Comparison of ENCODE assay signal across 2 cellular contexts in the genomic region with DNA sequence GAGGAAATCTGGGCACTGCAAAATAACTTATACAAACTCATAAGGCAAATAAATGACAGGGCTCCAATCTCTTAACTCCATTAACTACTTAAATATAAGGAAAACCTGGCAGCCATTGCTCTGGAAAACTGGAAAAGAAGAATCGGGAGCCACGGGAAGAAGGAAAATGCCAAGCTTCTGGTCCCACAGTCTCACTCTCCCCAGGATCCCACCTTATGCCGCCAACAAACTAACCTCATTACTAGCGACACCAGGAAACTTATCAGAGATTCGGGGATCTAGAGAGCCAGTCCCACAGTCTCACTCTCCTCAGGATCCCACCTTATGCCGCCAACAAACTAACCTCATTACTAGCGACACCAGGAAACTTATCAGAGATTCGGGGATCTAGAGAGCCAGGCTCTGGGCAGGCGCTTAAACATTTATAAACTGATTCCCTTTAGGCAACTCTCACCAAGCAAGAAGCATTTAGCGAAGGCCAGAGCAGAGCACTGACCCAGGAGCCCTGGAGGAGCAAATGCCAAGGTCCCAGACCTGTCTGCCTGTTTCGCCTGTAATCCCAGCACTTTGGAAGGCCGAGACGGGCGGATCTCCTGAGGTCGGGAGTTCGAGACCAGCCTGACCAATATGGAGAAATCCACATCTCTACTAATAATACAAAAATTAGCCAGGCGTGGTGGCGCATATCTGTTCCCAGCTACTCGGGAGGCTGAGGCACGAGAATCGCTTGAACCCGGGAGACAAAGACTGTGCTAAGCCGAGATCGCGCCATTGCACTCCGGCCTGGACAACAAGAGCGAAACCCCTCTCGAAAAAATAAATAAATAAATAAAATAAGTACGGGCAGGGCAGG.
TF ChIP-seq lines count a peak whose summit lies in the region.

No MANE protein-coding gene starts in this region.

TF ChIP-seq in HEK293, 187 proteins besides CTCF, POLR2A, EP300 and RAD21:
- TF ChIP-seq, protein P1, sequence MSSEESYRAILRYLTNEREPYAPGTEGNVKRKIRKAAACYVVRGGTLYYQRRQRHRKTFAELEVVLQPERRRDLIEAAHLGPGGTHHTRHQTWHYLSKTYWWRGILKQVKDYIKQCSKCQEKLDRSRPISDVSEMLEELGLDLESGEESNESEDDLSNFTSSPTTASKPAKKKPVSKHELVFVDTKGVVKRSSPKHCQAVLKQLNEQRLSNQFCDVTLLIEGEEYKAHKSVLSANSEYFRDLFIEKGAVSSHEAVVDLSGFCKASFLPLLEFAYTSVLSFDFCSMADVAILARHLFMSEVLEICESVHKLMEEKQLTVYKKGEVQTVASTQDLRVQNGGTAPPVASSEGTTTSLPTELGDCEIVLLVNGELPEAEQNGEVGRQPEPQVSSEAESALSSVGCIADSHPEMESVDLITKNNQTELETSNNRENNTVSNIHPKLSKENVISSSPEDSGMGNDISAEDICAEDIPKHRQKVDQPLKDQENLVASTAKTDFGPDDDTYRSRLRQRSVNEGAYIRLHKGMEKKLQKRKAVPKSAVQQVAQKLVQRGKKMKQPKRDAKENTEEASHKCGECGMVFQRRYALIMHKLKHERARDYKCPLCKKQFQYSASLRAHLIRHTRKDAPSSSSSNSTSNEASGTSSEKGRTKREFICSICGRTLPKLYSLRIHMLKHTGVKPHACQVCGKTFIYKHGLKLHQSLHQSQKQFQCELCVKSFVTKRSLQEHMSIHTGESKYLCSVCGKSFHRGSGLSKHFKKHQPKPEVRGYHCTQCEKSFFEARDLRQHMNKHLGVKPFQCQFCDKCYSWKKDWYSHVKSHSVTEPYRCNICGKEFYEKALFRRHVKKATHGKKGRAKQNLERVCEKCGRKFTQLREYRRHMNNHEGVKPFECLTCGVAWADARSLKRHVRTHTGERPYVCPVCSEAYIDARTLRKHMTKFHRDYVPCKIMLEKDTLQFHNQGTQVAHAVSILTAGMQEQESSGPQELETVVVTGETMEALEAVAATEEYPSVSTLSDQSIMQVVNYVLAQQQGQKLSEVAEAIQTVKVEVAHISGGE (tag by site-specific recombination; conservative IDR thresholded peaks at IDR 0.05; ENCODE audit: low read depth): peak; percentile 45; the same call in 1 of the 2 replicates
- TF ChIP-seq FEZF1 (tag by site-specific recombination; IDR thresholded peaks at IDR 0.05) (no peak), IKZF3 (tag by site-specific recombination; IDR thresholded peaks at IDR 0.05) (0 out of 2 replicates have a peak, but pooled peaks have one; percentile 24), ZNF335 (tag by site-specific recombination; conservative IDR thresholded peaks at IDR 0.05) (peak; percentile 74)

TF ChIP-seq in HepG2, 621 proteins besides CTCF, POLR2A, EP300 and RAD21 (continues in another document):
- TF ChIP-seq, protein P2, sequence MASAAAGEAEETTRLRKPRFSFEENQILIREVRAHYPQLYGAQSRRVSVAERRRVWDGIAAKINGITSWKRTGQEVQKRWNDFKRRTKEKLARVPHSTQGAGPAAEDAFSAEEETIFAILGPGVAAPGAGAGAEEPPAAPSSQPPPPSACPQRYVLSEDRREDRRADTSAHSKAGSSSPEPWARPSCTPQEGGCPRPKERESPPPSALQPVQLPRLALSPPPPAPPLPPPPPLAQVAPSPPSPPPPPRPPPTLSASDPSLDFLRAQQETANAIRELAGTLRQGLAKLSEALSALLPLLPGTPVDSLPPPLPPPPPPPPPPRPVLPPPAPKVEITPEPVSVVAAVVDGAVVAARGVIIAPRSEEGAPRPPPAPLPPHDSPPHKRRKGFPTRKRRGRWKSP (CRISPR knock-in tag; IDR thresholded peaks at IDR 0.05): no peak
- TF ChIP-seq CAMTA2 (CRISPR knock-in tag; IDR thresholded peaks at IDR 0.05; ENCODE audit: borderline replicate concordance) (0 out of 2 replicates have a peak, but pooled peaks have one; percentile 9), TCF12 (IDR thresholded peaks at IDR 0.05) (no peak), TCF12 (CRISPR knock-in tag; IDR thresholded peaks at IDR 0.05) (no peak), DNMT3B (CRISPR knock-in tag; conservative IDR thresholded peaks at IDR 0.05) (no peak), SMAD1 (CRISPR knock-in tag; IDR thresholded peaks at IDR 0.05; ENCODE audit: borderline replicate concordance, low read depth) (no peak), EEA1 (CRISPR knock-in tag; IDR thresholded peaks at IDR 0.05; ENCODE audit: borderline replicate concordance) (no peak), MAZ (IDR thresholded peaks at IDR 0.05; ENCODE audit: borderline replicate concordance, low read depth, low read length) (no peak), MAZ (CRISPR knock-in tag; IDR thresholded peaks at IDR 0.05; ENCODE audit: low read depth) (no peak), ZZZ3 (CRISPR knock-in tag; IDR thresholded peaks at IDR 0.05; ENCODE audit: borderline replicate concordance) (no peak), HNF4G (IDR thresholded peaks at IDR 0.05; ENCODE audit: borderline replicate concordance, low read depth, low read length) (no peak), HNF4G (CRISPR knock-in tag; IDR thresholded peaks at IDR 0.05; ENCODE audit: borderline replicate concordance, low read depth) (no peak), ZFP41 (CRISPR knock-in tag; IDR thresholded peaks at IDR 0.05; ENCODE audit: borderline replicate concordance) (no peak), IRX3 (CRISPR knock-in tag; IDR thresholded peaks at IDR 0.05; ENCODE audit: borderline replicate concordance, low read depth) (no peak), ZNF777 (CRISPR knock-in tag; IDR thresholded peaks at IDR 0.05) (no peak), KLF12 (CRISPR knock-in tag; IDR thresholded peaks at IDR 0.05; ENCODE audit: borderline replicate concordance) (no peak), RAD51 (IDR thresholded peaks at IDR 0.05; ENCODE audit: borderline replicate concordance) (no peak), DNMT1 (CRISPR knock-in tag; IDR thresholded peaks at IDR 0.05) (no peak), PRPF4 (IDR thresholded peaks at IDR 0.05; ENCODE audit: low read depth, low read length, poor library complexity, severe bottlenecking) (no peak), ZNF652 (CRISPR knock-in tag; IDR thresholded peaks at IDR 0.05; ENCODE audit: borderline replicate concordance, low read depth) (no peak), ZNF879 (CRISPR knock-in tag; IDR thresholded peaks at IDR 0.05) (peak; percentile 19; the same call in 1 of the 2 replicates), MLLT10 (CRISPR knock-in tag; IDR thresholded peaks at IDR 0.05) (no peak)
- TF ChIP-seq, protein P3, sequence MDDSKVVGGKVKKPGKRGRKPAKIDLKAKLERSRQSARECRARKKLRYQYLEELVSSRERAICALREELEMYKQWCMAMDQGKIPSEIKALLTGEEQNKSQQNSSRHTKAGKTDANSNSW (CRISPR knock-in tag; IDR thresholded peaks at IDR 0.05; ENCODE audit: borderline replicate concordance): no peak
- TF ChIP-seq, protein P4, sequence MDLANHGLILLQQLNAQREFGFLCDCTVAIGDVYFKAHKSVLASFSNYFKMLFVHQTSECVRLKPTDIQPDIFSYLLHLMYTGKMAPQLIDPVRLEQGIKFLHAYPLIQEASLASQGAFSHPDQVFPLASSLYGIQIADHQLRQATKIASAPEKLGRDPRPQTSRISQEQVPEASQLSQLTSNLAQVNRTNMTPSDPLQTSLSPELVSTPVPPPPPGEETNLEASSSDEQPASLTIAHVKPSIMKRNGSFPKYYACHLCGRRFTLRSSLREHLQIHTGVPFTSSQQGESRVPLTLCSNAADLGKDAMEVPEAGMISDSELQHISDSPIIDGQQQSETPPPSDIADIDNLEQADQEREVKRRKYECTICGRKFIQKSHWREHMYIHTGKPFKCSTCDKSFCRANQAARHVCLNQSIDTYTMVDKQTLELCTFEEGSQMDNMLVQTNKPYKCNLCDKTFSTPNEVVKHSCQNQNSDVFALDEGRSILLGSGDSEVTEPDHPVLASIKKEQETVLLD (CRISPR knock-in tag; IDR thresholded peaks at IDR 0.05; ENCODE audit: low read depth): no peak
- TF ChIP-seq, protein P5, sequence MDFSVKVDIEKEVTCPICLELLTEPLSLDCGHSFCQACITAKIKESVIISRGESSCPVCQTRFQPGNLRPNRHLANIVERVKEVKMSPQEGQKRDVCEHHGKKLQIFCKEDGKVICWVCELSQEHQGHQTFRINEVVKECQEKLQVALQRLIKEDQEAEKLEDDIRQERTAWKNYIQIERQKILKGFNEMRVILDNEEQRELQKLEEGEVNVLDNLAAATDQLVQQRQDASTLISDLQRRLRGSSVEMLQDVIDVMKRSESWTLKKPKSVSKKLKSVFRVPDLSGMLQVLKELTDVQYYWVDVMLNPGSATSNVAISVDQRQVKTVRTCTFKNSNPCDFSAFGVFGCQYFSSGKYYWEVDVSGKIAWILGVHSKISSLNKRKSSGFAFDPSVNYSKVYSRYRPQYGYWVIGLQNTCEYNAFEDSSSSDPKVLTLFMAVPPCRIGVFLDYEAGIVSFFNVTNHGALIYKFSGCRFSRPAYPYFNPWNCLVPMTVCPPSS (IDR thresholded peaks at IDR 0.05): no peak
- TF ChIP-seq, protein P6, sequence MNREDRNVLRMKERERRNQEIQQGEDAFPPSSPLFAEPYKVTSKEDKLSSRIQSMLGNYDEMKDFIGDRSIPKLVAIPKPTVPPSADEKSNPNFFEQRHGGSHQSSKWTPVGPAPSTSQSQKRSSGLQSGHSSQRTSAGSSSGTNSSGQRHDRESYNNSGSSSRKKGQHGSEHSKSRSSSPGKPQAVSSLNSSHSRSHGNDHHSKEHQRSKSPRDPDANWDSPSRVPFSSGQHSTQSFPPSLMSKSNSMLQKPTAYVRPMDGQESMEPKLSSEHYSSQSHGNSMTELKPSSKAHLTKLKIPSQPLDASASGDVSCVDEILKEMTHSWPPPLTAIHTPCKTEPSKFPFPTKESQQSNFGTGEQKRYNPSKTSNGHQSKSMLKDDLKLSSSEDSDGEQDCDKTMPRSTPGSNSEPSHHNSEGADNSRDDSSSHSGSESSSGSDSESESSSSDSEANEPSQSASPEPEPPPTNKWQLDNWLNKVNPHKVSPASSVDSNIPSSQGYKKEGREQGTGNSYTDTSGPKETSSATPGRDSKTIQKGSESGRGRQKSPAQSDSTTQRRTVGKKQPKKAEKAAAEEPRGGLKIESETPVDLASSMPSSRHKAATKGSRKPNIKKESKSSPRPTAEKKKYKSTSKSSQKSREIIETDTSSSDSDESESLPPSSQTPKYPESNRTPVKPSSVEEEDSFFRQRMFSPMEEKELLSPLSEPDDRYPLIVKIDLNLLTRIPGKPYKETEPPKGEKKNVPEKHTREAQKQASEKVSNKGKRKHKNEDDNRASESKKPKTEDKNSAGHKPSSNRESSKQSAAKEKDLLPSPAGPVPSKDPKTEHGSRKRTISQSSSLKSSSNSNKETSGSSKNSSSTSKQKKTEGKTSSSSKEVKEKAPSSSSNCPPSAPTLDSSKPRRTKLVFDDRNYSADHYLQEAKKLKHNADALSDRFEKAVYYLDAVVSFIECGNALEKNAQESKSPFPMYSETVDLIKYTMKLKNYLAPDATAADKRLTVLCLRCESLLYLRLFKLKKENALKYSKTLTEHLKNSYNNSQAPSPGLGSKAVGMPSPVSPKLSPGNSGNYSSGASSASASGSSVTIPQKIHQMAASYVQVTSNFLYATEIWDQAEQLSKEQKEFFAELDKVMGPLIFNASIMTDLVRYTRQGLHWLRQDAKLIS (CRISPR knock-in tag; IDR thresholded peaks at IDR 0.05): no peak
- TF ChIP-seq, protein P7, sequence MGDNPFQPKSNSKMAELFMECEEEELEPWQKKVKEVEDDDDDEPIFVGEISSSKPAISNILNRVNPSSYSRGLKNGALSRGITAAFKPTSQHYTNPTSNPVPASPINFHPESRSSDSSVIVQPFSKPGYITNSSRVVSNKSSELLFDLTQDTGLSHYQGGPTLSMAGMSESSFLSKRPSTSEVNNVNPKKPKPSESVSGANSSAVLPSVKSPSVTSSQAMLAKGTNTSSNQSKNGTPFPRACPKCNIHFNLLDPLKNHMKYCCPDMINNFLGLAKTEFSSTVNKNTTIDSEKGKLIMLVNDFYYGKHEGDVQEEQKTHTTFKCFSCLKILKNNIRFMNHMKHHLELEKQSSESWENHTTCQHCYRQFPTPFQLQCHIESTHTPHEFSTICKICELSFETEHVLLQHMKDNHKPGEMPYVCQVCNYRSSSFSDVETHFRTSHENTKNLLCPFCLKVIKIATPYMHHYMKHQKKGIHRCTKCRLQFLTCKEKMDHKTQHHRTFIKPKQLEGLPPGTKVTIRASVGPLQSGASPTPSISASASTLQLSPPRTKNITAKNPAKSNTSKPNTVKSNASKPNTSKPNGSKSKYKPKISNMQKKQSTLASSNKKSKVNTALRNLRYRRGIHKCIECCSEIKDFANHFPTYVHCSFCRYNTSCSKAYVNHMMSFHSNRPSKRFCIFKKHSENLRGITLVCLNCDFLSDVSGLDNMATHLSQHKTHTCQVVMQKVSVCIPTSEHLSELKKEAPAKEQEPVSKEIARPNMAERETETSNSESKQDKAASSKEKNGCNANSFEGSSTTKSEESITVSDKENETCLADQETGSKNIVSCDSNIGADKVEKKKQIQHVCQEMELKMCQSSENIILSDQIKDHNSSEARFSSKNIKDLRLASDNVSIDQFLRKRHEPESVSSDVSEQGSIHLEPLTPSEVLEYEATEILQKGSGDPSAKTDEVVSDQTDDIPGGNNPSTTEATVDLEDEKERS (CRISPR knock-in tag; IDR thresholded peaks at IDR 0.05): no peak
- TF ChIP-seq, protein P8, sequence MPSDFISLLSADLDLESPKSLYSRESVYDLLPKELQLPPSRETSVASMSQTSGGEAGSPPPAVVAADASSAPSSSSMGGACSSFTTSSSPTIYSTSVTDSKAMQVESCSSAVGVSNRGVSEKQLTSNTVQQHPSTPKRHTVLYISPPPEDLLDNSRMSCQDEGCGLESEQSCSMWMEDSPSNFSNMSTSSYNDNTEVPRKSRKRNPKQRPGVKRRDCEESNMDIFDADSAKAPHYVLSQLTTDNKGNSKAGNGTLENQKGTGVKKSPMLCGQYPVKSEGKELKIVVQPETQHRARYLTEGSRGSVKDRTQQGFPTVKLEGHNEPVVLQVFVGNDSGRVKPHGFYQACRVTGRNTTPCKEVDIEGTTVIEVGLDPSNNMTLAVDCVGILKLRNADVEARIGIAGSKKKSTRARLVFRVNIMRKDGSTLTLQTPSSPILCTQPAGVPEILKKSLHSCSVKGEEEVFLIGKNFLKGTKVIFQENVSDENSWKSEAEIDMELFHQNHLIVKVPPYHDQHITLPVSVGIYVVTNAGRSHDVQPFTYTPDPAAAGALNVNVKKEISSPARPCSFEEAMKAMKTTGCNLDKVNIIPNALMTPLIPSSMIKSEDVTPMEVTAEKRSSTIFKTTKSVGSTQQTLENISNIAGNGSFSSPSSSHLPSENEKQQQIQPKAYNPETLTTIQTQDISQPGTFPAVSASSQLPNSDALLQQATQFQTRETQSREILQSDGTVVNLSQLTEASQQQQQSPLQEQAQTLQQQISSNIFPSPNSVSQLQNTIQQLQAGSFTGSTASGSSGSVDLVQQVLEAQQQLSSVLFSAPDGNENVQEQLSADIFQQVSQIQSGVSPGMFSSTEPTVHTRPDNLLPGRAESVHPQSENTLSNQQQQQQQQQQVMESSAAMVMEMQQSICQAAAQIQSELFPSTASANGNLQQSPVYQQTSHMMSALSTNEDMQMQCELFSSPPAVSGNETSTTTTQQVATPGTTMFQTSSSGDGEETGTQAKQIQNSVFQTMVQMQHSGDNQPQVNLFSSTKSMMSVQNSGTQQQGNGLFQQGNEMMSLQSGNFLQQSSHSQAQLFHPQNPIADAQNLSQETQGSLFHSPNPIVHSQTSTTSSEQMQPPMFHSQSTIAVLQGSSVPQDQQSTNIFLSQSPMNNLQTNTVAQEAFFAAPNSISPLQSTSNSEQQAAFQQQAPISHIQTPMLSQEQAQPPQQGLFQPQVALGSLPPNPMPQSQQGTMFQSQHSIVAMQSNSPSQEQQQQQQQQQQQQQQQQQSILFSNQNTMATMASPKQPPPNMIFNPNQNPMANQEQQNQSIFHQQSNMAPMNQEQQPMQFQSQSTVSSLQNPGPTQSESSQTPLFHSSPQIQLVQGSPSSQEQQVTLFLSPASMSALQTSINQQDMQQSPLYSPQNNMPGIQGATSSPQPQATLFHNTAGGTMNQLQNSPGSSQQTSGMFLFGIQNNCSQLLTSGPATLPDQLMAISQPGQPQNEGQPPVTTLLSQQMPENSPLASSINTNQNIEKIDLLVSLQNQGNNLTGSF (CRISPR knock-in tag; IDR thresholded peaks at IDR 0.05): peak; percentile 12; the same call in 1 of the 2 replicates
